In the genomic region with DNA sequence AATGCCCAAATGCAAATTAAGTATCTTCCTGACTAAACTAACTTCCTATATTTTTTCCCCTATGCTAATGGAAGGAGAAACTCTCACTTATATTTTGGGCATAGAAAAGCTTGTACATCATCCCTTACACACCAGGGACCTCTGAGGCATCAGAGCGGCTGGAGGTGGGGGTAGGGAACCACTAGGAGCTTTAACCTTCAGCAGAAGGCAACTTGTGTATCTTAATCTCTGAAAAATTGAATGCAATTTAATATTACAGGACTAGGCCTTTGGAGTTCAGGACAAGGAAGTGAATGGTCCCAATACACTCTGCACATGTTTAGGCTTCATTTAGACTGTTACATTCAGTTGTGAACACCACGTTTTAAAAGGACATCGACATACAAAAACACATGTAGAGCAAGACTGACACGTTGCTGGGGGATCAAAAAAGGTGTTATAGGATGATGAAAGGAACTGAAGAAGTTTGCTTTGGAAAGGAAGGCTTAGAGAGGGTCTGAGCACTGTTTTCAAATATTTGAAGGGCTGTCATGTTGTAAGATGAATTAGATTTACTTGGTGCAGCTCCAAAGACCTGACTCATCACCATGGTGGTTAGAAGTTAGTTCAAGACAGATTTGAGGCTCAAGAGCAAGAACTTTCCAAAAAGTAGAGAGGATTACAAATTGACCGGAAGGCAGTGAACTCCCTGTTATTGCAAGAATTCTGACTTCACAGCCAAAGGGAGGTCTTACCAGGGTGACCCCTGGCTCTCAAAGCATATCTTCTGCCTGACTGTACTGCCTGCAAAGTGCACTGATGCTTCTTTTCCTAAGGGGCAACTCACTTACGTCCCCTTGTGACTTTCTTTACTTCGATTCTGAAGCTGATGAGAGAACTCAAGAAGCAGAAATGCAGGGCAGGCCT, we compare ENCODE assay signal across 13 cellular contexts.
A peak's percentile ranks its signal among the peaks of the same experiment; 100 is the strongest.
DNase-seq lines count a peak whose midpoint lies in the region; ATAC-seq and TF ChIP-seq lines count a peak whose summit lies in the region.
"Had no signal": no experiment of that assay in that cellular context is flagged by ENCODE, and none has a peak within 500 bp of the region (broad histone marks: within the 10 kb centered on the region; RNA-seq: fewer than 3 reads in every experiment).

No MANE protein-coding gene starts in this region.

- no peak overlapping the region for H3K9ac ChIP-seq in trophoblast cell (ENCODE audit: low read length)

- no peaks in the 10 kb centered on the region for H3K9me3 ChIP-seq in upper lobe of right lung
- H3K9me3 ChIP-seq in trophoblast cell (ENCODE audit: insufficient read depth, low read depth, low read length) = no peaks in the 10 kb centered on the region
- H3K9me3 ChIP-seq: colonic mucosa had no signal

- no peak for DNase-seq in left cardiac atrium
- DNase-seq in Right ventricle myocardium superior = no peak
- DNase-seq in amniotic epithelial cell (ENCODE audit: low read depth) = peak; percentile 99
- DNase-seq in iris pigment epithelial cell (ENCODE audit: low read depth) = peak; percentile 99
- no peak for DNase-seq in upper lobe of right lung
- no peak for DNase-seq in trophoblast cell
- no peak for DNase-seq in effector memory CD8-positive, alpha-beta T cell
- DNase-seq: activated T-cell treated with anti-CD3 and anti-CD28 coated beads, Interleukin-2, amount 50 U/mL, for 4 hours; AML-193; colonic mucosa; hippocampal formation; OCI-M1 had no signal

- H2BK120ac ChIP-seq in trophoblast cell (ENCODE audit: insufficient read depth, low read length, poor library complexity) = no peak overlapping the region

- peaks cover 18% of the 10 kb centered on the region for H3K4me1 ChIP-seq in upper lobe of right lung
- no peaks in the 10 kb centered on the region for H3K4me1 ChIP-seq in trophoblast cell (ENCODE audit: control insufficient read depth in 1 of 2, insufficient read depth in 2 of 2, low read length in 2 of 2)
- H3K4me1 ChIP-seq: colonic mucosa had no signal

- no peaks in the 10 kb centered on the region for H3K9me3 Mint-ChIP-seq in effector memory CD8-positive, alpha-beta T cell
- H3K9me3 Mint-ChIP-seq: activated T-cell treated with anti-CD3 and anti-CD28 coated beads, Interleukin-2, amount 50 U/mL, for 4 hours had no signal

- H3K27ac ChIP-seq in upper lobe of right lung (no peak overlapping the region), trophoblast cell (ENCODE audit: low read depth, low read length) (no peak overlapping the region)
- H3K27ac ChIP-seq: colonic mucosa had no signal

- no CpG with 5 or more reads among the region's 7 CpGs for WGBS in trophoblast cell (ENCODE audit: extremely low coverage, insufficient coverage, insufficient read length)

- H3K27ac Mint-ChIP-seq in effector memory CD8-positive, alpha-beta T cell = no peak overlapping the region

- TF ChIP-seq CTCF in upper lobe of right lung (IDR thresholded peaks at IDR 0.05) = no peak

- intact Hi-C loops in left cardiac atrium (cut with DNase I) (no loop called here), Right ventricle myocardium superior (cut with DNase I) (no loop called here), upper lobe of right lung (cut with DNase I) (no loop called here)

- no peaks in the 10 kb centered on the region for H3K36me3 Mint-ChIP-seq in effector memory CD8-positive, alpha-beta T cell (ENCODE audit: insufficient read depth)

- no peaks in the 10 kb centered on the region for H3K36me3 ChIP-seq in upper lobe of right lung
- peaks cover 34 to 51% of the 10 kb centered on the region in 2 experiments for H3K36me3 ChIP-seq in trophoblast cell (ENCODE audit: control insufficient read depth in 1 of 2, insufficient read depth in 2 of 2, low read length in 2 of 2)
- H3K36me3 ChIP-seq: colonic mucosa had no signal

- H3K18ac ChIP-seq in trophoblast cell (ENCODE audit: low read length) = no peak overlapping the region

- ATAC-seq in left cardiac atrium (peak; percentile 39 to 74), Right ventricle myocardium superior (ENCODE audit: poor library complexity) (no peak), upper lobe of right lung (peak; percentile 20), GM18520 (IDR thresholded peaks at IDR 0.05; ENCODE audit: unreplicated experiment) (no peak)
- no peak for ATAC-seq in effector memory CD8-positive, alpha-beta T cell (replicated peaks)
- ATAC-seq: activated T-cell treated with anti-CD3 and anti-CD28 coated beads, Interleukin-2, amount 50 U/mL, for 4 hours had no signal

- no peak overlapping the region for H4K91ac ChIP-seq in trophoblast cell (ENCODE audit: low read depth, low read length)

- H3K79me1 ChIP-seq in trophoblast cell (ENCODE audit: low read length) = no peaks in the 10 kb centered on the region

- no peaks in the 10 kb centered on the region for H3K27me3 ChIP-seq in upper lobe of right lung
- H3K27me3 ChIP-seq in trophoblast cell (ENCODE audit: insufficient read depth, low read length) = no peaks in the 10 kb centered on the region
- H3K27me3 ChIP-seq: colonic mucosa had no signal

- H3K4me1 Mint-ChIP-seq in effector memory CD8-positive, alpha-beta T cell (ENCODE audit: low read depth in 2 of 2) = no peaks in the 10 kb centered on the region

- no peak overlapping the region for H2AFZ ChIP-seq in trophoblast cell (ENCODE audit: insufficient read depth, low read length, poor library complexity)

- H4K12ac ChIP-seq in trophoblast cell (ENCODE audit: low read depth, low read length) = no peak overlapping the region

- H4K8ac ChIP-seq in trophoblast cell (ENCODE audit: low read depth, low read length) = no peak overlapping the region

- no peak overlapping the region for H2BK5ac ChIP-seq in trophoblast cell (ENCODE audit: low read depth, low read length, poor library complexity)

- H3K4me2 ChIP-seq in trophoblast cell (ENCODE audit: low read length) = no peak overlapping the region

- no peak overlapping the region for H3K14ac ChIP-seq in trophoblast cell (ENCODE audit: low read length)

- no peak overlapping the region for H2BK12ac ChIP-seq in trophoblast cell (ENCODE audit: low read length)

- no peak overlapping the region for H2AK5ac ChIP-seq in trophoblast cell (ENCODE audit: low read length)

- no peaks in the 10 kb centered on the region for H3K79me2 ChIP-seq in trophoblast cell (ENCODE audit: control insufficient read depth, insufficient read depth, low read length, poor library complexity)

- H3K4me3 ChIP-seq in upper lobe of right lung (no peak overlapping the region), trophoblast cell (ENCODE audit: low read depth, low read length) (no peak overlapping the region)
- H3K4me3 ChIP-seq: colonic mucosa had no signal

- no peak overlapping the region for H3K23ac ChIP-seq in trophoblast cell (ENCODE audit: low read length)

- no peak overlapping the region for H3K4ac ChIP-seq in trophoblast cell (ENCODE audit: low read depth, low read length)

- H3K27me3 Mint-ChIP-seq in effector memory CD8-positive, alpha-beta T cell = no peaks in the 10 kb centered on the region

- no peak overlapping the region for H3K4me3 Mint-ChIP-seq in effector memory CD8-positive, alpha-beta T cell
- H3K4me3 Mint-ChIP-seq: activated T-cell treated with anti-CD3 and anti-CD28 coated beads, Interleukin-2, amount 50 U/mL, for 4 hours had no signal

Comparison
In these comparisons a context has a peak if more than half of its experiments do, and no peak if none do; other contexts are left out.
1. ATAC-seq: peak in left cardiac atrium (2 of 2) and upper lobe of right lung (single experiment); none in Right ventricle myocardium superior (single experiment), effector memory CD8-positive, alpha-beta T cell (single experiment) and GM18520 (single experiment).
2. DNase-seq: peak in amniotic epithelial cell (single experiment) and iris pigment epithelial cell (single experiment); none in left cardiac atrium (single experiment), Right ventricle myocardium superior (single experiment), upper lobe of right lung (single experiment), trophoblast cell (0 of 2) and effector memory CD8-positive, alpha-beta T cell (0 of 3).